Comparison of ENCODE assay signal across 12 cellular contexts in the genomic region with DNA sequence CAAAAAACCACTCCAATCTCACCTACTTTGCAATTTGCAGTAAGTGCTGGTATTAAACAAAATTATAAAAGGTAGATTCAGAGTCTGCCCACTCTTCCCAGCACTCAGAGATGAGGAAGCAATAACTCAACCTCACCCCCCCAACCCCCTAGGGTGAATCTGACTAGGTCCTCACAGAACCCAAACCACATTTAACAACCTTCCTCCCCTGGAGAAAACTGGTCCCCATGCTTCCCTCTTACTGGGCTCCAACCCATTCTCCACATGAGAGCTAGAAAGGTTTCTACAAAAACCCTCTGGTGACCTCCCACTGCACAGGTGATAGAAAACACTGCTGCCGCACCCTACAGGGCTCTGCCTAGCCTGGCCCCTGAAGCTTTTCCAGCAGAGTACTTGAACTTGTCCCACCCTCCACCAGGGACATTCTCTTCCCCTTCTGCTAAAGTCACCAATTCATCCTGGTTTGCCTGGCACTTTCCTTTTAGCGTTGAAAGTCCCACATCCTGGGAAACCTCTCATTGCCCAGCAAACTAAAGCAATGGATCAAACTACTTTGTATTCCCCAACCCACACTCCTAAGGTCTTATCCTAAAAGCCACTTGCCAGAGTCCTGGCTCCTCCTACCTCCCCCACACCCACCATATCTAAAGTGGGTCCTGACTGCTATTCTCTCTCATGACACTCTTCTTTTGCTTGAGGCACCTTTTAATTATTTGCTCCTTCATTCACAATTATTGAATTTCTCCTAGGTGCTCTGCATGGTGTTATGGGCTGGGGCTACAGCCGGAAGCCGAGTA. TPM values are rescaled to one million over a fixed set of nuclear protein-coding genes. Genes with fewer than 3 reads are reported as not detected.
"Had no signal": no experiment of that assay in that cellular context is flagged by ENCODE, and none has a peak within 500 bp of the region (broad histone marks: within the 10 kb centered on the region; RNA-seq: fewer than 3 reads in every experiment).

No MANE protein-coding gene starts in this region.

- H3K36me3 Mint-ChIP-seq: naive B cell had no signal

- H3K27ac Mint-ChIP-seq: activated CD4-positive, alpha-beta T cell treated with anti-CD3 and anti-CD28 coated beads, Interleukin-2, amount 10 ng/mL, durations not matched to agents 7 days and 5 days; naive B cell had no signal

- H3K4me3 Mint-ChIP-seq: activated CD4-positive, alpha-beta T cell treated with anti-CD3 and anti-CD28 coated beads, Interleukin-2, amount 10 ng/mL, durations not matched to agents 7 days and 5 days; naive B cell had no signal

- H3K9me3 Mint-ChIP-seq: activated CD4-positive, alpha-beta T cell treated with anti-CD3 and anti-CD28 coated beads, Interleukin-2, amount 10 ng/mL, durations not matched to agents 7 days and 5 days; naive B cell had no signal

- H3K4me3 ChIP-seq: cardiac muscle cell, esophagus muscularis mucosa, lower lobe of right lung, pancreas, thyroid gland had no signal

- H3K27me3 Mint-ChIP-seq: activated CD4-positive, alpha-beta T cell treated with anti-CD3 and anti-CD28 coated beads, Interleukin-2, amount 10 ng/mL, durations not matched to agents 7 days and 5 days; naive B cell had no signal

- DNase-seq: activated gamma-delta T cell; activated T-cell treated with anti-CD3 and anti-CD28 coated beads, Interleukin-2, amount 50 U/mL, for 1 hour; left cardiac atrium; lower lobe of right lung; naive B cell; pancreas; thyroid gland had no signal

RNA-seq across cellular contexts. Expression of gene BMP10, which starts 40.7 kb away (rescaled TPM):
- total RNA-seq: activated CD4-positive, alpha-beta T cell treated with anti-CD3 and anti-CD28 coated beads, Interleukin-2, amount 10 ng/mL, durations not matched to agents 7 days and 5 days; esophagus muscularis mucosa; fibroblast of villous mesenchyme; pancreas; renal cortical epithelial cell; thyroid gland had no signal
- polyA plus RNA-seq: pancreas had no signal

RNA-seq across cellular contexts. Expression of gene GKN2, which starts 40.8 kb away (rescaled TPM):
- total RNA-seq: activated CD4-positive, alpha-beta T cell treated with anti-CD3 and anti-CD28 coated beads, Interleukin-2, amount 10 ng/mL, durations not matched to agents 7 days and 5 days; cardiac muscle cell; esophagus muscularis mucosa; fibroblast of villous mesenchyme; left cardiac atrium; renal cortical epithelial cell; thyroid gland had no signal
- polyA plus RNA-seq: cardiac muscle cell had no signal
